In genomic region chr10:7029672-7030071, GRCh38 we compare ENCODE assay signal across 24 cellular contexts.
DNase-seq lines count a peak whose midpoint lies in the region; ATAC-seq, FAIRE-seq and TF ChIP-seq lines count a peak whose summit lies in the region.
"Had no signal": no experiment of that assay in that cellular context is flagged by ENCODE, and none has a peak within 500 bp of the region (broad histone marks: within the 10 kb centered on the region; RNA-seq: fewer than 3 reads in every experiment).

No MANE protein-coding gene starts in this region.

- no peak for ATAC-seq in activated naive CD8-positive, alpha-beta T cell treated with anti-CD3 and anti-CD28 coated beads, Interleukin-2, amount 50 U/mL, for 24 hours
- no peak for ATAC-seq in K562
- no peak for ATAC-seq in natural killer cell treated with Interleukin-12 subunit alpha and Interleukin-12 subunit beta and Interleukin-15 and Interleukin-18, amount 100 ng/mL, for 72 hours
- ATAC-seq: GM12878, Panc1 had no signal

- peak overlapping the region; percentile 98 for H3K27ac ChIP-seq in K562 (ENCODE audit: extremely low read depth, low read depth, low read length)
- H3K27ac ChIP-seq: KMS-11 had no signal

- H4K20me1 ChIP-seq in K562 (replicated peaks; ENCODE audit: control insufficient read depth, insufficient read depth, low read length), result no peaks in the 10 kb centered on the region
- H4K20me1 ChIP-seq: BLaER1 treated with 17β-estradiol and CSF1 and Interleukin-3, amounts not matched to agents 10 nM and 100 nM had no signal

- no peaks in the 10 kb centered on the region; the same call in 2 of the 3 replicates for H3K36me3 ChIP-seq in K562 (ENCODE audit: control insufficient read depth, insufficient read depth, low read length)

- H3K27me3 ChIP-seq in K562 (ENCODE audit: control insufficient read depth in 2 of 2, insufficient read depth in 2 of 2, low read length in 2 of 2), result no peaks in the 10 kb centered on the region
- H3K27me3 ChIP-seq: BLaER1 treated with 17β-estradiol and CSF1 and Interleukin-3, amounts not matched to agents 10 nM and 100 nM had no signal

- H3K9me3 Mint-ChIP-seq in activated naive CD8-positive, alpha-beta T cell treated with anti-CD3 and anti-CD28 coated beads, Interleukin-2, amount 50 U/mL, for 24 hours, result peaks cover 30% of the 10 kb centered on the region
- H3K9me3 Mint-ChIP-seq in activated naive CD8-positive, alpha-beta T cell treated with anti-CD3 and anti-CD28 coated beads for 36 hours, result peaks cover 3% of the 10 kb centered on the region
- peaks cover 7% of the 10 kb centered on the region for H3K9me3 Mint-ChIP-seq in natural killer cell treated with Interleukin-12 subunit alpha and Interleukin-12 subunit beta and Interleukin-15 and Interleukin-18, amount 100 ng/mL, for 72 hours
- H3K9me3 Mint-ChIP-seq: CD4-positive, alpha-beta T cell had no signal

- H3K9me3 ChIP-seq in K562 (replicated peaks; ENCODE audit: control insufficient read depth, insufficient read depth, low read depth, low read length), result peaks cover 32% of the 10 kb centered on the region

- peaks cover 10% of the 10 kb centered on the region for H3K36me3 Mint-ChIP-seq in activated naive CD8-positive, alpha-beta T cell treated with anti-CD3 and anti-CD28 coated beads, Interleukin-2, amount 50 U/mL, for 24 hours (ENCODE audit: low read depth)
- no peaks in the 10 kb centered on the region for H3K36me3 Mint-ChIP-seq in activated naive CD8-positive, alpha-beta T cell treated with anti-CD3 and anti-CD28 coated beads for 36 hours
- H3K36me3 Mint-ChIP-seq in natural killer cell treated with Interleukin-12 subunit alpha and Interleukin-12 subunit beta and Interleukin-15 and Interleukin-18, amount 100 ng/mL, for 72 hours, result peaks cover 47% of the 10 kb centered on the region

- no peaks in the 10 kb centered on the region for H3K27me3 Mint-ChIP-seq in activated naive CD8-positive, alpha-beta T cell treated with anti-CD3 and anti-CD28 coated beads, Interleukin-2, amount 50 U/mL, for 24 hours
- H3K27me3 Mint-ChIP-seq in activated naive CD8-positive, alpha-beta T cell treated with anti-CD3 and anti-CD28 coated beads for 36 hours, result no peaks in the 10 kb centered on the region
- H3K27me3 Mint-ChIP-seq in natural killer cell treated with Interleukin-12 subunit alpha and Interleukin-12 subunit beta and Interleukin-15 and Interleukin-18, amount 100 ng/mL, for 72 hours, result no peaks in the 10 kb centered on the region
- H3K27me3 Mint-ChIP-seq: CD4-positive, alpha-beta T cell had no signal

- no peak for TF ChIP-seq POLR2A in K562 (conservative IDR thresholded peaks at IDR 0.05)

- peak overlapping the region; percentile 15 for H3K27ac Mint-ChIP-seq in activated naive CD8-positive, alpha-beta T cell treated with anti-CD3 and anti-CD28 coated beads, Interleukin-2, amount 50 U/mL, for 24 hours
- no peak overlapping the region for H3K27ac Mint-ChIP-seq in activated naive CD8-positive, alpha-beta T cell treated with anti-CD3 and anti-CD28 coated beads for 36 hours
- peak overlapping the region; percentile 97 to 99 for H3K27ac Mint-ChIP-seq in natural killer cell treated with Interleukin-12 subunit alpha and Interleukin-12 subunit beta and Interleukin-15 and Interleukin-18, amount 100 ng/mL, for 72 hours
- H3K27ac Mint-ChIP-seq: CD4-positive, alpha-beta T cell had no signal

- H3K9ac ChIP-seq in K562 (ENCODE audit: insufficient read depth in 1 of 2, low read depth in 2 of 2, low read length in 2 of 2), result 0 out of 4 replicates have a peak overlapping the region, but pooled peaks of 1 of the 2 experiments have one; percentile 66
- H3K9ac ChIP-seq: BLaER1 treated with 17β-estradiol and CSF1 and Interleukin-3, amounts not matched to agents 10 nM and 100 nM; KMS-11 had no signal

- no peak overlapping the region for H3K4me3 ChIP-seq in K562
- H3K4me3 ChIP-seq: BLaER1 treated with 17β-estradiol and CSF1 and Interleukin-3, amounts not matched to agents 10 nM and 100 nM; GM12878 had no signal

- H3K9me1 ChIP-seq in K562 (ENCODE audit: control insufficient read depth, insufficient read depth, low read length), result no peaks in the 10 kb centered on the region

- no peak overlapping the region for H3K4me3 Mint-ChIP-seq in activated naive CD8-positive, alpha-beta T cell treated with anti-CD3 and anti-CD28 coated beads, Interleukin-2, amount 50 U/mL, for 24 hours
- H3K4me3 Mint-ChIP-seq in activated naive CD8-positive, alpha-beta T cell treated with anti-CD3 and anti-CD28 coated beads for 36 hours, result no peak overlapping the region
- peak overlapping the region; percentile 96 for H3K4me3 Mint-ChIP-seq in natural killer cell treated with Interleukin-12 subunit alpha and Interleukin-12 subunit beta and Interleukin-15 and Interleukin-18, amount 100 ng/mL, for 72 hours
- H3K4me3 Mint-ChIP-seq: CD4-positive, alpha-beta T cell had no signal

- CTCF ChIA-PET in K562 (lab: Yijun Ruan, JAX; ENCODE audit: low intra/inter-chr PET ratio), result no interaction called here

- H2AFZ ChIP-seq in K562 (ENCODE audit: low read depth, low read length), result peak overlapping the region; percentile 80

- no peak for TF ChIP-seq CTCF in K562 (IDR thresholded peaks at IDR 0.05 in 2 of 3, conservative IDR thresholded peaks at IDR 0.05 in 1 of 3; ENCODE audit: insufficient read depth in 2 of 3, low read depth in 1 of 3, low read length in 3 of 3)

- in situ Hi-C loops in K562 (cut with MboI), result no loop called here

- no peak for TF ChIP-seq RAD21 in K562 (CRISPR knock-in tag; conservative IDR thresholded peaks at IDR 0.05 in 1 of 2, IDR thresholded peaks at IDR 0.05 in 1 of 2)

- no peaks in the 10 kb centered on the region for H3K79me2 ChIP-seq in K562 (ENCODE audit: control insufficient read depth, insufficient read depth, low read length)

- peaks cover 2 to 33% of the 10 kb centered on the region in 2 experiments; a peak in 4 of 5 replicates for H3K4me1 ChIP-seq in K562 (replicated peaks in 1 of 2; ENCODE audit: control insufficient read depth in 2 of 2, insufficient read depth in 2 of 2, low read length in 2 of 2)

- TF ChIP-seq EP300 in K562 (IDR thresholded peaks at IDR 0.05; ENCODE audit: low read length), result no peak

- no TSS peak for BruUV-seq in K562 (replicated peaks; lab: Mats Ljungman, UMichigan)

- POLR2A ChIA-PET in K562 (lab: Yijun Ruan, JAX), result interaction anchor here (1.0 to 1.7 kb wide), 2 partner anchors 10 to 51 kb away, joined by 3 to 5 read pairs; no protein-coding TSS in a partner anchor

- peak overlapping the region; percentile 74 for H3K4me2 ChIP-seq in K562 (ENCODE audit: insufficient read depth, low read length)
- H3K4me2 ChIP-seq: KMS-11 had no signal

- no peak for FAIRE-seq in K562 (lab: Jason Lieb, UNC)
- FAIRE-seq: A204.1, GM12878, H54 had no signal

- intact Hi-C loops in K562 (cut with micrococcal nuclease), result no loop called here

- peaks cover 56% of the 10 kb centered on the region for H3K4me1 Mint-ChIP-seq in activated naive CD8-positive, alpha-beta T cell treated with anti-CD3 and anti-CD28 coated beads, Interleukin-2, amount 50 U/mL, for 24 hours
- peaks cover 17% of the 10 kb centered on the region for H3K4me1 Mint-ChIP-seq in activated naive CD8-positive, alpha-beta T cell treated with anti-CD3 and anti-CD28 coated beads for 36 hours
- peaks cover 73 to 88% of the 10 kb centered on the region in 2 donors for H3K4me1 Mint-ChIP-seq in natural killer cell treated with Interleukin-12 subunit alpha and Interleukin-12 subunit beta and Interleukin-15 and Interleukin-18, amount 100 ng/mL, for 72 hours (ENCODE audit: low read depth in 2 of 2)

- WGBS in K562 (ENCODE audit: insufficient coverage, low coverage, missing lambda C conversion rate), result 70% methylated on average over 1 of the region's 1 CpG

- DNase-seq in activated naive CD8-positive, alpha-beta T cell treated with anti-CD3 and anti-CD28 coated beads, Interleukin-2, amount 50 U/mL, for 24 hours, result no peak
- no peak for DNase-seq in activated naive CD8-positive, alpha-beta T cell treated with anti-CD3 and anti-CD28 coated beads for 36 hours
- no peak for DNase-seq in K562 (ENCODE audit: extremely low read depth in 1 of 4, low spot score in 3 of 4)
- no peak for DNase-seq in natural killer cell treated with Interleukin-12 subunit alpha and Interleukin-12 subunit beta and Interleukin-15 and Interleukin-18, amount 100 ng/mL, for 72 hours (ENCODE audit: low spot score)
- DNase-seq in RKO (ENCODE audit: low spot score), result no peak
- no peak for DNase-seq in NCI-H2107 treated with DMSO at 0.1 percent for 48 hours (lab: John Stamatoyannopoulos, UW; ENCODE audit: unreplicated experiment)
- no peak for DNase-seq in COR-L47 (lab: John Stamatoyannopoulos, UW)
- DNase-seq: CD4-positive, alpha-beta T cell; DMS 273 treated with DMSO at 0.1 percent for 48 hours; DMS79; EL; GDM1; IMR-90; MM.1S; NCI-H2029 treated with DMSO at 0.1 percent for 48 hours; NCI-H2227 treated with DMSO at 0.1 percent for 48 hours; NCI-H69; SHP77 treated with DMSO at 0.1 percent for 48 hours had no signal

TF ChIP-seq in K562, 482 proteins besides CTCF, POLR2A, EP300 and RAD21 (continues in another document):
- TF ChIP-seq FOXA1 (IDR thresholded peaks at IDR 0.05; ENCODE audit: borderline replicate concordance) (no peak), ZKSCAN3 (CRISPR knock-in tag; IDR thresholded peaks at IDR 0.05) (no peak), NONO (IDR thresholded peaks at IDR 0.05; ENCODE audit: low read depth in 2 of 2, low read length in 1 of 2) (no peak), ZNF347 (CRISPR knock-in tag; IDR thresholded peaks at IDR 0.05; ENCODE audit: low read depth) (no peak), TRIM24 (IDR thresholded peaks at IDR 0.05) (0 out of 4 replicates have a peak, but pooled peaks of 1 of the 2 experiments have one; percentile 29), NFYB (IDR thresholded peaks at IDR 0.05; ENCODE audit: extremely low read depth, insufficient read length) (no peak)
- TF ChIP-seq, protein P1, sequence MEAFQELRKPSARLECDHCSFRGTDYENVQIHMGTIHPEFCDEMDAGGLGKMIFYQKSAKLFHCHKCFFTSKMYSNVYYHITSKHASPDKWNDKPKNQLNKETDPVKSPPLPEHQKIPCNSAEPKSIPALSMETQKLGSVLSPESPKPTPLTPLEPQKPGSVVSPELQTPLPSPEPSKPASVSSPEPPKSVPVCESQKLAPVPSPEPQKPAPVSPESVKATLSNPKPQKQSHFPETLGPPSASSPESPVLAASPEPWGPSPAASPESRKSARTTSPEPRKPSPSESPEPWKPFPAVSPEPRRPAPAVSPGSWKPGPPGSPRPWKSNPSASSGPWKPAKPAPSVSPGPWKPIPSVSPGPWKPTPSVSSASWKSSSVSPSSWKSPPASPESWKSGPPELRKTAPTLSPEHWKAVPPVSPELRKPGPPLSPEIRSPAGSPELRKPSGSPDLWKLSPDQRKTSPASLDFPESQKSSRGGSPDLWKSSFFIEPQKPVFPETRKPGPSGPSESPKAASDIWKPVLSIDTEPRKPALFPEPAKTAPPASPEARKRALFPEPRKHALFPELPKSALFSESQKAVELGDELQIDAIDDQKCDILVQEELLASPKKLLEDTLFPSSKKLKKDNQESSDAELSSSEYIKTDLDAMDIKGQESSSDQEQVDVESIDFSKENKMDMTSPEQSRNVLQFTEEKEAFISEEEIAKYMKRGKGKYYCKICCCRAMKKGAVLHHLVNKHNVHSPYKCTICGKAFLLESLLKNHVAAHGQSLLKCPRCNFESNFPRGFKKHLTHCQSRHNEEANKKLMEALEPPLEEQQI (IDR thresholded peaks at IDR 0.05), result 0 out of 2 replicates have a peak, but pooled peaks have one; percentile 14
